ENCODE assay signal across 12 cellular contexts in genomic region chr6:25085761-25086160, GRCh38.
DNase-seq lines count a peak whose midpoint lies in the region; ATAC-seq and TF ChIP-seq lines count a peak whose summit lies in the region.
"Had no signal": no experiment of that assay in that cellular context is flagged by ENCODE, and none has a peak within 500 bp of the region (broad histone marks: within the 10 kb centered on the region; RNA-seq: fewer than 3 reads in every experiment).

No MANE protein-coding gene starts in this region.

- H3K9ac ChIP-seq in liver (ENCODE audit: low read depth in 1 of 2, low read length in 2 of 2): no peak overlapping the region

- DNase-seq in CMK (ENCODE audit: low read depth): peak; percentile 39
- DNase-seq in Kasumi-1 (lab: John Stamatoyannopoulos, UW): peak; percentile 80 to 88
- no peak for DNase-seq in activated naive CD8-positive, alpha-beta T cell treated with anti-CD3 and anti-CD28 coated beads, Interleukin-2, amount 50 U/mL, for 24 hours
- DNase-seq in NCI-H446 (lab: John Stamatoyannopoulos, UW): no peak
- no peak for DNase-seq in NCI-H1436 (lab: John Stamatoyannopoulos, UW)
- no peak for DNase-seq in sigmoid colon
- DNase-seq in anterior cingulate cortex (lab: John Stamatoyannopoulos, UW): no peak
- DNase-seq: DMS79 treated with DMSO at 0.1 percent for 48 hours, glutamatergic neuron, NCI-H524 treated with DMSO at 0.1 percent for 48 hours, SJCRH30 had no signal

- no peak for TF ChIP-seq EP300 in sigmoid colon (IDR thresholded peaks at IDR 0.05)

- no peak for TF ChIP-seq POLR2A in sigmoid colon (IDR thresholded peaks at IDR 0.05)

- H3K9me3 ChIP-seq in liver (ENCODE audit: control insufficient read depth in 4 of 4, low read length in 3 of 4) (no peaks in the 10 kb centered on the region), sigmoid colon (no peaks in the 10 kb centered on the region)
- H3K9me3 ChIP-seq: SJCRH30 had no signal

- H3K27me3 ChIP-seq in liver (ENCODE audit: control insufficient read depth in 4 of 4, insufficient read depth in 4 of 4, low read length in 3 of 4): no peaks in the 10 kb centered on the region
- H3K27me3 ChIP-seq in sigmoid colon: no peaks in the 10 kb centered on the region
- H3K27me3 ChIP-seq: SJCRH30 had no signal

- H3K36me3 ChIP-seq in liver (ENCODE audit: control insufficient read depth in 4 of 4, insufficient read depth in 3 of 4, low read depth in 1 of 4, low read length in 3 of 4) (peaks cover 0 to 3% (median under 1%) of the 10 kb centered on the region in 4 donors), sigmoid colon (peaks cover 0 to 19% (median 0%) of the 10 kb centered on the region in 4 donors)
- H3K36me3 ChIP-seq: SJCRH30 had no signal

- peak overlapping the region; percentile 27 for H3K27ac Mint-ChIP-seq in activated naive CD8-positive, alpha-beta T cell treated with anti-CD3 and anti-CD28 coated beads, Interleukin-2, amount 50 U/mL, for 24 hours

- WGBS in liver: 56% methylated on average over 1 of the region's 1 CpG
- WGBS in sigmoid colon, 2 donors: 0 to 30% methylated on average over 1 of the region's 1 CpG

- H3K9me3 Mint-ChIP-seq in activated naive CD8-positive, alpha-beta T cell treated with anti-CD3 and anti-CD28 coated beads, Interleukin-2, amount 50 U/mL, for 24 hours: no peaks in the 10 kb centered on the region

- peaks cover 0 to 26% (median 19%) of the 10 kb centered on the region in 4 donors for H3K4me1 ChIP-seq in liver (ENCODE audit: control insufficient read depth in 4 of 4, insufficient read depth in 4 of 4, low read length in 3 of 4)
- H3K4me1 ChIP-seq in sigmoid colon: no peaks in the 10 kb centered on the region
- H3K4me1 ChIP-seq: SJCRH30 had no signal

- no peak overlapping the region for H3K4me3 ChIP-seq in liver (ENCODE audit: low read depth in 1 of 3, low read length in 3 of 3)
- H3K4me3 ChIP-seq in sigmoid colon: no peak overlapping the region
- H3K4me3 ChIP-seq: SJCRH30 had no signal

- no peak for TF ChIP-seq RAD21 in liver (IDR thresholded peaks at IDR 0.05)

- TF ChIP-seq CTCF in liver (IDR thresholded peaks at IDR 0.05; ENCODE audit: low read depth, low read length, missing input control) (no peak), sigmoid colon (IDR thresholded peaks at IDR 0.05) (no peak)

- no peaks in the 10 kb centered on the region for H3K27me3 Mint-ChIP-seq in activated naive CD8-positive, alpha-beta T cell treated with anti-CD3 and anti-CD28 coated beads, Interleukin-2, amount 50 U/mL, for 24 hours

- H3K4me3 Mint-ChIP-seq in activated naive CD8-positive, alpha-beta T cell treated with anti-CD3 and anti-CD28 coated beads, Interleukin-2, amount 50 U/mL, for 24 hours: no peak overlapping the region

- no peak overlapping the region for H3K27ac ChIP-seq in liver (ENCODE audit: low read depth in 1 of 2, low read length in 2 of 2)
- no peak overlapping the region for H3K27ac ChIP-seq in sigmoid colon
- H3K27ac ChIP-seq: SJCRH30 had no signal

- intact Hi-C loops in sigmoid colon (cut with DNase I): no loop called here

- H3K36me3 Mint-ChIP-seq in activated naive CD8-positive, alpha-beta T cell treated with anti-CD3 and anti-CD28 coated beads, Interleukin-2, amount 50 U/mL, for 24 hours (ENCODE audit: low read depth): peaks cover 36% of the 10 kb centered on the region

- peaks cover 17% of the 10 kb centered on the region for H3K4me1 Mint-ChIP-seq in activated naive CD8-positive, alpha-beta T cell treated with anti-CD3 and anti-CD28 coated beads, Interleukin-2, amount 50 U/mL, for 24 hours

- no peak for ATAC-seq in activated naive CD8-positive, alpha-beta T cell treated with anti-CD3 and anti-CD28 coated beads, Interleukin-2, amount 50 U/mL, for 24 hours

TF ChIP-seq in liver, 16 proteins besides CTCF, POLR2A, EP300 and RAD21:
- TF ChIP-seq SP1 (IDR thresholded peaks at IDR 0.05): peak; percentile 12
- TF ChIP-seq FOXA1 (IDR thresholded peaks at IDR 0.05): no peak
- TF ChIP-seq MAX (IDR thresholded peaks at IDR 0.05): no peak
- no peak for TF ChIP-seq JUND (IDR thresholded peaks at IDR 0.05)
- no peak for TF ChIP-seq ATF3 (IDR thresholded peaks at IDR 0.05)
- TF ChIP-seq GABPA (IDR thresholded peaks at IDR 0.05 in 1 of 2, conservative IDR thresholded peaks at IDR 0.05 in 1 of 2): no peak
- no peak for TF ChIP-seq FOXA2 (IDR thresholded peaks at IDR 0.05)
- no peak for TF ChIP-seq EGR1 (IDR thresholded peaks at IDR 0.05; ENCODE audit: low read depth in 2 of 2)
- TF ChIP-seq, protein P1, sequence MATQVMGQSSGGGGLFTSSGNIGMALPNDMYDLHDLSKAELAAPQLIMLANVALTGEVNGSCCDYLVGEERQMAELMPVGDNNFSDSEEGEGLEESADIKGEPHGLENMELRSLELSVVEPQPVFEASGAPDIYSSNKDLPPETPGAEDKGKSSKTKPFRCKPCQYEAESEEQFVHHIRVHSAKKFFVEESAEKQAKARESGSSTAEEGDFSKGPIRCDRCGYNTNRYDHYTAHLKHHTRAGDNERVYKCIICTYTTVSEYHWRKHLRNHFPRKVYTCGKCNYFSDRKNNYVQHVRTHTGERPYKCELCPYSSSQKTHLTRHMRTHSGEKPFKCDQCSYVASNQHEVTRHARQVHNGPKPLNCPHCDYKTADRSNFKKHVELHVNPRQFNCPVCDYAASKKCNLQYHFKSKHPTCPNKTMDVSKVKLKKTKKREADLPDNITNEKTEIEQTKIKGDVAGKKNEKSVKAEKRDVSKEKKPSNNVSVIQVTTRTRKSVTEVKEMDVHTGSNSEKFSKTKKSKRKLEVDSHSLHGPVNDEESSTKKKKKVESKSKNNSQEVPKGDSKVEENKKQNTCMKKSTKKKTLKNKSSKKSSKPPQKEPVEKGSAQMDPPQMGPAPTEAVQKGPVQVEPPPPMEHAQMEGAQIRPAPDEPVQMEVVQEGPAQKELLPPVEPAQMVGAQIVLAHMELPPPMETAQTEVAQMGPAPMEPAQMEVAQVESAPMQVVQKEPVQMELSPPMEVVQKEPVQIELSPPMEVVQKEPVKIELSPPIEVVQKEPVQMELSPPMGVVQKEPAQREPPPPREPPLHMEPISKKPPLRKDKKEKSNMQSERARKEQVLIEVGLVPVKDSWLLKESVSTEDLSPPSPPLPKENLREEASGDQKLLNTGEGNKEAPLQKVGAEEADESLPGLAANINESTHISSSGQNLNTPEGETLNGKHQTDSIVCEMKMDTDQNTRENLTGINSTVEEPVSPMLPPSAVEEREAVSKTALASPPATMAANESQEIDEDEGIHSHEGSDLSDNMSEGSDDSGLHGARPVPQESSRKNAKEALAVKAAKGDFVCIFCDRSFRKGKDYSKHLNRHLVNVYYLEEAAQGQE (IDR thresholded peaks at IDR 0.05): no peak
- TF ChIP-seq NR2F2 (IDR thresholded peaks at IDR 0.05): peak; percentile 84
- no peak for TF ChIP-seq TAF1 (conservative IDR thresholded peaks at IDR 0.05)
- TF ChIP-seq YY1 (IDR thresholded peaks at IDR 0.05): no peak
- TF ChIP-seq, protein P2, sequence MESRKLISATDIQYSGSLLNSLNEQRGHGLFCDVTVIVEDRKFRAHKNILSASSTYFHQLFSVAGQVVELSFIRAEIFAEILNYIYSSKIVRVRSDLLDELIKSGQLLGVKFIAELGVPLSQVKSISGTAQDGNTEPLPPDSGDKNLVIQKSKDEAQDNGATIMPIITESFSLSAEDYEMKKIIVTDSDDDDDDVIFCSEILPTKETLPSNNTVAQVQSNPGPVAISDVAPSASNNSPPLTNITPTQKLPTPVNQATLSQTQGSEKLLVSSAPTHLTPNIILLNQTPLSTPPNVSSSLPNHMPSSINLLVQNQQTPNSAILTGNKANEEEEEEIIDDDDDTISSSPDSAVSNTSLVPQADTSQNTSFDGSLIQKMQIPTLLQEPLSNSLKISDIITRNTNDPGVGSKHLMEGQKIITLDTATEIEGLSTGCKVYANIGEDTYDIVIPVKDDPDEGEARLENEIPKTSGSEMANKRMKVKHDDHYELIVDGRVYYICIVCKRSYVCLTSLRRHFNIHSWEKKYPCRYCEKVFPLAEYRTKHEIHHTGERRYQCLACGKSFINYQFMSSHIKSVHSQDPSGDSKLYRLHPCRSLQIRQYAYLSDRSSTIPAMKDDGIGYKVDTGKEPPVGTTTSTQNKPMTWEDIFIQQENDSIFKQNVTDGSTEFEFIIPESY (IDR thresholded peaks at IDR 0.05): no peak

Comparison
In these comparisons a context has a peak if more than half of its experiments do, and no peak if none do; other contexts are left out.
1. DNase-seq: peak in CMK (single experiment) and Kasumi-1 (2 of 2); none in activated naive CD8-positive, alpha-beta T cell treated with anti-CD3 and anti-CD28 coated beads, Interleukin-2, amount 50 U/mL, for 24 hours (single experiment), NCI-H446 (0 of 2), NCI-H1436 (single experiment), sigmoid colon (single experiment) and anterior cingulate cortex (0 of 58).